In the genomic region with DNA sequence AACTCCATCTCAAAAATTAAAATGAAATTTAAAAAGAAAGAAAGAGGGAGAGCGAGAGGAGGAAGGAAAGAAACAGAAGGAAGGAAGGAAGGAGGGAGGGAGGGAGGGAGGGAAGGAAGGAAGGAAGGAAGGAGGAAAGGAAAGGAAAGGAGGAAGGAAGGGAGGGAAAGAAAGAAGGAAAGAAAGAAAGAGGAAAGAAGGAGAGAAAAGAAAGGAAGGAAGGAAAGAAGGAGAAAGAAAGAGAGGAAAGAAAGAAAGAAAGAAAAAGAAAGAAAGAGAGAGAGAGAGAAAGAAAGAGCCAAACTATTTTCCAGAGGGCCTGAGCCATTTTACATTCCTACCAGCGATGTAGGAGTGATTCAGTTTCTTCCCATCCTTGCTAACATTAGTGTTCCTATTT, we compare ENCODE assay signal across 1 cellular context.
TF ChIP-seq lines count a peak whose summit lies in the region.

No MANE protein-coding gene starts in this region.

TF ChIP-seq in K562, 482 proteins besides CTCF, POLR2A, EP300 and RAD21:
- TF ChIP-seq, protein P1, sequence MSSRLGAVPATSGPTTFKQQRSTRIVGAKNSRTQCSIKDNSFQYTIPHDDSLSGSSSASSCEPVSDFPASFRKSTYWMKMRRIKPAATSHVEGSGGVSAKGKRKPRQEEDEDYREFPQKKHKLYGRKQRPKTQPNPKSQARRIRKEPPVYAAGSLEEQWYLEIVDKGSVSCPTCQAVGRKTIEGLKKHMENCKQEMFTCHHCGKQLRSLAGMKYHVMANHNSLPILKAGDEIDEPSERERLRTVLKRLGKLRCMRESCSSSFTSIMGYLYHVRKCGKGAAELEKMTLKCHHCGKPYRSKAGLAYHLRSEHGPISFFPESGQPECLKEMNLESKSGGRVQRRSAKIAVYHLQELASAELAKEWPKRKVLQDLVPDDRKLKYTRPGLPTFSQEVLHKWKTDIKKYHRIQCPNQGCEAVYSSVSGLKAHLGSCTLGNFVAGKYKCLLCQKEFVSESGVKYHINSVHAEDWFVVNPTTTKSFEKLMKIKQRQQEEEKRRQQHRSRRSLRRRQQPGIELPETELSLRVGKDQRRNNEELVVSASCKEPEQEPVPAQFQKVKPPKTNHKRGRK (tag; IDR thresholded peaks at IDR 0.05), result peak; percentile 51; the same call in 1 of the 2 replicates
- TF ChIP-seq, protein P2, sequence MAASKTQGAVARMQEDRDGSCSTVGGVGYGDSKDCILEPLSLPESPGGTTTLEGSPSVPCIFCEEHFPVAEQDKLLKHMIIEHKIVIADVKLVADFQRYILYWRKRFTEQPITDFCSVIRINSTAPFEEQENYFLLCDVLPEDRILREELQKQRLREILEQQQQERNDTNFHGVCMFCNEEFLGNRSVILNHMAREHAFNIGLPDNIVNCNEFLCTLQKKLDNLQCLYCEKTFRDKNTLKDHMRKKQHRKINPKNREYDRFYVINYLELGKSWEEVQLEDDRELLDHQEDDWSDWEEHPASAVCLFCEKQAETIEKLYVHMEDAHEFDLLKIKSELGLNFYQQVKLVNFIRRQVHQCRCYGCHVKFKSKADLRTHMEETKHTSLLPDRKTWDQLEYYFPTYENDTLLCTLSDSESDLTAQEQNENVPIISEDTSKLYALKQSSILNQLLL (CRISPR knock-in tag; IDR thresholded peaks at IDR 0.05; ENCODE audit: borderline replicate concordance), result no peak
